Comparison of ENCODE assay signal across 1 cellular context in the genomic region with DNA sequence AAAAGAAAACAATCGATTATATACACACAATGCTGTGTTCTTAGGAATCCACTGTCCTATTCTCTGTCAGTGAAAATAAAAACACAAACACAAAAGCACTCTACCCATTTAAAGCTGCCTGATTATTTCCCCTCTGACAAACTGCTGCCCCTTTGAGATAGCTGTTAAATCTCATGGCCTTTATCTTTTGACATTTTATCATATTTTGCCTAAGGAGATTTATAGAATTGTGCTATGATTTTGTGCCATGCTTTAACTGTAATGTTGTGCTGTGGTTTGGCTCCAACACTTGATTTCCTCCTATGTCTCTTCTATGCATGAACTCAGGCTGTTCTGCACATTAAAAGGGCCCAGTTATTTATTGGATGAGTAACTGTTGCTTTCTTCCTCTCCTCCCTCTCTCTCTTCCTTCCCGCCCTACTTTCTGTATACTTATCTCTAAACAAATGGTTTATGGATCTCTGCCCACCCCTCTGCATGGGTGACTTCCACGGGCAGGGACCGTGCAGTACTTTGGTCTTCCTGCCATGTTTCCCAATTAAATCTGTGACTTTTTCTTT.
TF ChIP-seq lines count a peak whose summit lies in the region.

No MANE protein-coding gene starts in this region.

TF ChIP-seq in SK-N-SH treated with all-trans-retinoic acid at 6 μM for 48 hours, 23 proteins besides CTCF, POLR2A, EP300 and RAD21 (continued from another document):
- TF ChIP-seq, protein P1, sequence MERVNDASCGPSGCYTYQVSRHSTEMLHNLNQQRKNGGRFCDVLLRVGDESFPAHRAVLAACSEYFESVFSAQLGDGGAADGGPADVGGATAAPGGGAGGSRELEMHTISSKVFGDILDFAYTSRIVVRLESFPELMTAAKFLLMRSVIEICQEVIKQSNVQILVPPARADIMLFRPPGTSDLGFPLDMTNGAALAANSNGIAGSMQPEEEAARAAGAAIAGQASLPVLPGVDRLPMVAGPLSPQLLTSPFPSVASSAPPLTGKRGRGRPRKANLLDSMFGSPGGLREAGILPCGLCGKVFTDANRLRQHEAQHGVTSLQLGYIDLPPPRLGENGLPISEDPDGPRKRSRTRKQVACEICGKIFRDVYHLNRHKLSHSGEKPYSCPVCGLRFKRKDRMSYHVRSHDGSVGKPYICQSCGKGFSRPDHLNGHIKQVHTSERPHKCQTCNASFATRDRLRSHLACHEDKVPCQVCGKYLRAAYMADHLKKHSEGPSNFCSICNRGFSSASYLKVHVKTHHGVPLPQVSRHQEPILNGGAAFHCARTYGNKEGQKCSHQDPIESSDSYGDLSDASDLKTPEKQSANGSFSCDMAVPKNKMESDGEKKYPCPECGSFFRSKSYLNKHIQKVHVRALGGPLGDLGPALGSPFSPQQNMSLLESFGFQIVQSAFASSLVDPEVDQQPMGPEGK (CRISPR knock-in tag; IDR thresholded peaks at IDR 0.05; ENCODE audit: borderline replicate concordance), result no peak
- TF ChIP-seq BACH2 (CRISPR knock-in tag; IDR thresholded peaks at IDR 0.05; ENCODE audit: borderline replicate concordance) (no peak), TCF4 (CRISPR knock-in tag; IDR thresholded peaks at IDR 0.05; ENCODE audit: borderline replicate concordance) (no peak), SNAI2 (CRISPR knock-in tag; IDR thresholded peaks at IDR 0.05) (no peak), ZNF70 (CRISPR knock-in tag; IDR thresholded peaks at IDR 0.05) (no peak), GLIS3 (CRISPR knock-in tag; IDR thresholded peaks at IDR 0.05) (no peak), PPARA (CRISPR knock-in tag; IDR thresholded peaks at IDR 0.05; ENCODE audit: borderline replicate concordance) (no peak), TOX (CRISPR knock-in tag; IDR thresholded peaks at IDR 0.05; ENCODE audit: borderline replicate concordance) (no peak)
